ENCODE assay signal across 18 cellular contexts in genomic region chr15:35626531-35626930, GRCh38.
DNase-seq lines count a peak whose midpoint lies in the region; FAIRE-seq and TF ChIP-seq lines count a peak whose summit lies in the region.
"Had no signal": no experiment of that assay in that cellular context is flagged by ENCODE, and none has a peak within 500 bp of the region (broad histone marks: within the 10 kb centered on the region; RNA-seq: fewer than 3 reads in every experiment).

No MANE protein-coding gene starts in this region.

- H3K9ac ChIP-seq in fibroblast of lung (ENCODE audit: insufficient read depth, low read length): no peak overlapping the region

- H3K4me1 Mint-ChIP-seq in Caco-2 (ENCODE audit: low read depth, unreplicated experiment): peaks cover 21% of the 10 kb centered on the region
- H3K4me1 Mint-ChIP-seq: activated CD4-positive, alpha-beta T cell treated with anti-CD3 and anti-CD28 coated beads for 36 hours; activated CD8-positive, alpha-beta memory T cell treated with anti-CD3 and anti-CD28 coated beads, Interleukin-2, amount 10 ng/mL, durations not matched to agents 7 days and 5 days had no signal

- BruUV-seq in Caco-2 (replicated peaks; lab: Mats Ljungman, UMichigan): no TSS peak

- H3K9me3 ChIP-seq in fibroblast of lung (ENCODE audit: control insufficient read depth, insufficient read depth, low read depth, low read length): no peaks in the 10 kb centered on the region
- no peaks in the 10 kb centered on the region for H3K9me3 ChIP-seq in neuron (ENCODE audit: low read length)
- H3K9me3 ChIP-seq in Caco-2: no peaks in the 10 kb centered on the region
- no peaks in the 10 kb centered on the region for H3K9me3 ChIP-seq in ovary
- H3K9me3 ChIP-seq: stomach, vagina had no signal

- no peak overlapping the region for H3K27ac Mint-ChIP-seq in Caco-2 (ENCODE audit: unreplicated experiment)
- H3K27ac Mint-ChIP-seq: activated CD4-positive, alpha-beta T cell treated with anti-CD3 and anti-CD28 coated beads for 36 hours; activated CD8-positive, alpha-beta memory T cell treated with anti-CD3 and anti-CD28 coated beads, Interleukin-2, amount 10 ng/mL, durations not matched to agents 7 days and 5 days had no signal

- TF ChIP-seq POLR2A in ovary (IDR thresholded peaks at IDR 0.05): no peak

- no peak for TF ChIP-seq EP300 in ovary (IDR thresholded peaks at IDR 0.05)

- H3K9me3 Mint-ChIP-seq in Caco-2 (ENCODE audit: unreplicated experiment): no peaks in the 10 kb centered on the region

- H3K27ac ChIP-seq in VCaP (peak overlapping the region; percentile 84; the same call in 1 of the 2 replicates), fibroblast of lung (ENCODE audit: insufficient read depth, low read length) (no peak overlapping the region), ovary (no peak overlapping the region)
- H3K27ac ChIP-seq: stomach, vagina had no signal

- H3K36me3 ChIP-seq in fibroblast of lung (ENCODE audit: control insufficient read depth, insufficient read depth, low read length): no peaks in the 10 kb centered on the region
- no peaks in the 10 kb centered on the region for H3K36me3 ChIP-seq in neuron (ENCODE audit: insufficient read depth, low read length)
- no peaks in the 10 kb centered on the region for H3K36me3 ChIP-seq in Caco-2 (ENCODE audit: control insufficient read depth, insufficient read depth, low read length)
- no peaks in the 10 kb centered on the region for H3K36me3 ChIP-seq in ovary
- H3K36me3 ChIP-seq: stomach, vagina had no signal

- TF ChIP-seq CTCF in VCaP (conservative IDR thresholded peaks at IDR 0.05) (no peak), fibroblast of lung (conservative IDR thresholded peaks at IDR 0.05 in 1 of 2, IDR thresholded peaks at IDR 0.05 in 1 of 2; ENCODE audit: low read depth in 1 of 2, low read length in 2 of 2) (no peak), Caco-2 (IDR thresholded peaks at IDR 0.05; ENCODE audit: insufficient read depth in 1 of 2, low read depth in 1 of 2, low read length in 1 of 2, severe bottlenecking in 1 of 2, unreplicated experiment in 1 of 2) (no peak), ovary (IDR thresholded peaks at IDR 0.05) (no peak)

- POLR2A ChIA-PET in Caco-2 (lab: Charles Lee): no interaction called here

- H3K79me2 ChIP-seq in fibroblast of lung (ENCODE audit: control insufficient read depth, insufficient read depth, low read length): no peaks in the 10 kb centered on the region

- H4K20me1 ChIP-seq in fibroblast of lung (ENCODE audit: control insufficient read depth, extremely low read depth, insufficient read depth, low read length): no peaks in the 10 kb centered on the region

- no peak overlapping the region for H3K4me3 ChIP-seq in fibroblast of lung (replicated peaks in 1 of 4; ENCODE audit: control extremely low read depth in 1 of 4, insufficient read depth in 1 of 4, low read depth in 3 of 4, low read length in 4 of 4)
- H3K4me3 ChIP-seq in neuron (ENCODE audit: low read length): no peak overlapping the region
- H3K4me3 ChIP-seq in Caco-2 (ENCODE audit: low read depth, low read length): no peak overlapping the region
- H3K4me3 ChIP-seq in ovary: no peak overlapping the region
- H3K4me3 ChIP-seq: stomach, vagina had no signal

- no peaks in the 10 kb centered on the region for H3K27me3 Mint-ChIP-seq in Caco-2 (ENCODE audit: insufficient read depth, unreplicated experiment)

- no peak overlapping the region for H3K4me3 Mint-ChIP-seq in Caco-2 (ENCODE audit: unreplicated experiment)
- H3K4me3 Mint-ChIP-seq: activated CD4-positive, alpha-beta T cell treated with anti-CD3 and anti-CD28 coated beads for 36 hours; activated CD8-positive, alpha-beta memory T cell treated with anti-CD3 and anti-CD28 coated beads, Interleukin-2, amount 10 ng/mL, durations not matched to agents 7 days and 5 days had no signal

- no peaks in the 10 kb centered on the region for H3K36me3 Mint-ChIP-seq in Caco-2 (ENCODE audit: insufficient read depth, unreplicated experiment)
- H3K36me3 Mint-ChIP-seq: activated CD8-positive, alpha-beta memory T cell treated with anti-CD3 and anti-CD28 coated beads, Interleukin-2, amount 10 ng/mL, durations not matched to agents 7 days and 5 days had no signal

- intact Hi-C loops in Caco-2 (cut with micrococcal nuclease; ENCODE audit: unreplicated experiment): loop anchor here (10.0 kb wide), 1 partner anchor 102 kb away; no protein-coding TSS in a partner anchor
- intact Hi-C loops in ovary (cut with DNase I): no loop called here

- DNase-seq in EH (ENCODE audit: low read depth): peak; percentile 82
- DNase-seq in fibroblast of lung (ENCODE audit: low read depth in 2 of 2): peak; percentile 40 to 87
- no peak for DNase-seq in Caco-2
- DNase-seq in urothelium cell line (ENCODE audit: low spot score): no peak
- no peak for DNase-seq in DMS153 (lab: John Stamatoyannopoulos, UW)
- DNase-seq in ovary: no peak
- DNase-seq: activated CD4-positive, alpha-beta T cell treated with anti-CD3 and anti-CD28 coated beads for 36 hours; activated CD8-positive, alpha-beta memory T cell treated with anti-CD3 and anti-CD28 coated beads, Interleukin-2, amount 10 ng/mL, durations not matched to agents 7 days and 5 days; activated effector memory CD4-positive, alpha-beta T cell treated with Interleukin-2 at 50 U/mL for 16 hours; left ventricle myocardium superior; NCI-H1105; NCI-H2171; posterior cingulate gyrus; stomach had no signal

- CTCF ChIA-PET in Caco-2 (lab: Charles Lee): no interaction called here

- no peak for FAIRE-seq in urothelium cell line (lab: Jason Lieb, UNC)
- FAIRE-seq: endometrium had no signal

- no peak overlapping the region for H3K4me2 ChIP-seq in fibroblast of lung (ENCODE audit: extremely low read depth, insufficient read depth, low read length)

- WGBS in ovary, 3 donors: 83 to 90% (median 84%) methylated on average over 2 of the region's 2 CpGs

- H3K4me1 ChIP-seq in fibroblast of lung (ENCODE audit: control insufficient read depth, extremely low read depth, insufficient read depth, low read length): peaks cover 13% of the 10 kb centered on the region
- peaks cover 12% of the 10 kb centered on the region for H3K4me1 ChIP-seq in neuron (ENCODE audit: insufficient read depth, low read length)
- peaks cover 14% of the 10 kb centered on the region for H3K4me1 ChIP-seq in Caco-2
- H3K4me1 ChIP-seq in ovary (ENCODE audit: insufficient read depth): no peaks in the 10 kb centered on the region
- H3K4me1 ChIP-seq: vagina had no signal

- H2AFZ ChIP-seq in fibroblast of lung (ENCODE audit: low read length) (no peak overlapping the region), neuron (ENCODE audit: low read depth, low read length) (peak overlapping the region; percentile 65)

- H3K27me3 ChIP-seq in fibroblast of lung (ENCODE audit: control insufficient read depth, insufficient read depth, low read length): no peaks in the 10 kb centered on the region
- H3K27me3 ChIP-seq in neuron (ENCODE audit: insufficient read depth, low read length): no peaks in the 10 kb centered on the region
- H3K27me3 ChIP-seq in Caco-2 (replicated peaks; ENCODE audit: control insufficient read depth, insufficient read depth, low read length): no peaks in the 10 kb centered on the region
- no peaks in the 10 kb centered on the region for H3K27me3 ChIP-seq in ovary
- H3K27me3 ChIP-seq: stomach, vagina had no signal

Comparison
In these comparisons a context has a peak if more than half of its experiments do, and no peak if none do; other contexts are left out.
1. DNase-seq: peak in EH (single experiment) and fibroblast of lung (2 of 2); none in Caco-2 (0 of 2), urothelium cell line (single experiment), DMS153 (single experiment) and ovary (0 of 5).